In genomic region chr2:219495531-219496122, GRCh38 we compare ENCODE assay signal across 8 cellular contexts. TPM values are rescaled to one million over a fixed set of nuclear protein-coding genes. Genes with fewer than 3 reads are reported as not detected.
DNase-seq lines count a peak whose midpoint lies in the region; ATAC-seq and TF ChIP-seq lines count a peak whose summit lies in the region.

No MANE protein-coding gene starts in this region.

- H4K20me1 ChIP-seq in DND-41 (ENCODE audit: insufficient read depth, low read length) = no peaks in the 10 kb centered on the region; the same call in 1 of the 2 replicates

- H3K4me3 ChIP-seq in DND-41 (ENCODE audit: low read depth in 1 of 2, low read length in 2 of 2) (no peak overlapping the region), fibroblast of villous mesenchyme (ENCODE audit: low read depth, low read length) (no peak overlapping the region)

- TF ChIP-seq CTCF in DND-41 (IDR thresholded peaks at IDR 0.05; ENCODE audit: borderline replicate concordance, extremely low read depth, low read length, poor library complexity, severe bottlenecking) (peak; percentile 66), fibroblast of villous mesenchyme (IDR thresholded peaks at IDR 0.05; ENCODE audit: insufficient read depth, low read depth, low read length) (peak; percentile 74)

- peaks cover 7% of the 10 kb centered on the region; the same call in 1 of the 2 replicates for H3K79me2 ChIP-seq in DND-41 (ENCODE audit: insufficient read depth, low read length)

- H3K36me3 ChIP-seq in DND-41 (ENCODE audit: insufficient read depth, low read length) = no peaks in the 10 kb centered on the region

- H3K27me3 ChIP-seq in DND-41 (ENCODE audit: insufficient read depth, low read length, poor library complexity) = peaks cover 2% of the 10 kb centered on the region

- peaks cover 67% of the 10 kb centered on the region for H3K27me3 Mint-ChIP-seq in activated T-cell treated with anti-CD3 and anti-CD28 coated beads, Interleukin-2, amount 50 U/mL, for 24 hours

- H3K27ac ChIP-seq in DND-41 (ENCODE audit: low read length) = no peak overlapping the region

- DNase-seq in DND-41 (peak; percentile 69), OCI-M1 (lab: John Stamatoyannopoulos, UW) (peak; percentile 91), fibroblast of villous mesenchyme (ENCODE audit: low read depth) (peak; percentile 83), posterior cingulate gyrus (peak in 9 of 10 donors; percentile 45 to 92 (median 65)), mesenteric fat pad (ENCODE audit: low spot score) (no peak)
- DNase-seq in activated T-cell treated with anti-CD3 and anti-CD28 coated beads, Interleukin-2, amount 50 U/mL, for 24 hours = peak; percentile 68

- H3K4me1 Mint-ChIP-seq in activated T-cell treated with anti-CD3 and anti-CD28 coated beads, Interleukin-2, amount 50 U/mL, for 24 hours (ENCODE audit: low read depth) = peaks cover 37% of the 10 kb centered on the region

- peaks cover 11% of the 10 kb centered on the region for H3K36me3 Mint-ChIP-seq in activated T-cell treated with anti-CD3 and anti-CD28 coated beads, Interleukin-2, amount 50 U/mL, for 24 hours (ENCODE audit: low read depth)

- no peak overlapping the region for H3K4me2 ChIP-seq in DND-41 (ENCODE audit: insufficient read depth, low read length)

- no peak overlapping the region for H3K27ac Mint-ChIP-seq in activated T-cell treated with anti-CD3 and anti-CD28 coated beads, Interleukin-2, amount 50 U/mL, for 24 hours

- peak; percentile 25 for ATAC-seq in DND-41 (ENCODE audit: insufficient read depth, low read depth)
- peak; percentile 28 for ATAC-seq in HG03342 (IDR thresholded peaks at IDR 0.05; ENCODE audit: unreplicated experiment)
- ATAC-seq in GM19467 (IDR thresholded peaks at IDR 0.05; ENCODE audit: unreplicated experiment) = no peak

- no peak overlapping the region for H3K4me3 Mint-ChIP-seq in activated T-cell treated with anti-CD3 and anti-CD28 coated beads, Interleukin-2, amount 50 U/mL, for 24 hours

- H3K9me3 ChIP-seq in DND-41 (ENCODE audit: insufficient read depth, low read length, severe bottlenecking) = no peaks in the 10 kb centered on the region

- no peak overlapping the region; the same call in 1 of the 2 replicates for H2AFZ ChIP-seq in DND-41 (ENCODE audit: low read depth, low read length)

- no peak overlapping the region for H3K9ac ChIP-seq in DND-41 (ENCODE audit: low read depth, low read length)

- H3K4me1 ChIP-seq in DND-41 (ENCODE audit: insufficient read depth, low read length) = peaks cover 28% of the 10 kb centered on the region

- no peaks in the 10 kb centered on the region for H3K9me3 Mint-ChIP-seq in activated T-cell treated with anti-CD3 and anti-CD28 coated beads, Interleukin-2, amount 50 U/mL, for 24 hours

- intact Hi-C loops in posterior cingulate gyrus (cut with DNase I) = no loop called here

RNA-seq across cellular contexts. Expression of gene GMPPA, which starts 3.1 kb away (rescaled TPM):
- total RNA-seq in fibroblast of villous mesenchyme (60.9 and 65.1 TPM in 2 replicates), mesenteric fat pad (32.4 TPM)

RNA-seq across cellular contexts. Expression of gene ASIC4, which starts 18.7 kb away (rescaled TPM):
- total RNA-seq in fibroblast of villous mesenchyme (under 0.01 TPM in 1 of 2 replicates, not detected in the other), mesenteric fat pad (not detected)

RNA-seq across cellular contexts. Expression of gene CHPF, which starts 48.0 kb away (rescaled TPM):
- 196 and 201 TPM in 2 replicates for total RNA-seq in fibroblast of villous mesenchyme
- total RNA-seq in mesenteric fat pad = 24.1 TPM

RNA-seq across cellular contexts. Expression of gene TMEM198, which starts 48.2 kb away (rescaled TPM):
- total RNA-seq in fibroblast of villous mesenchyme = 2.6 and 2.9 TPM in 2 replicates
- 2.6 TPM for total RNA-seq in mesenteric fat pad
